14 cellular contexts compared by ENCODE assay signal in the genomic region with DNA sequence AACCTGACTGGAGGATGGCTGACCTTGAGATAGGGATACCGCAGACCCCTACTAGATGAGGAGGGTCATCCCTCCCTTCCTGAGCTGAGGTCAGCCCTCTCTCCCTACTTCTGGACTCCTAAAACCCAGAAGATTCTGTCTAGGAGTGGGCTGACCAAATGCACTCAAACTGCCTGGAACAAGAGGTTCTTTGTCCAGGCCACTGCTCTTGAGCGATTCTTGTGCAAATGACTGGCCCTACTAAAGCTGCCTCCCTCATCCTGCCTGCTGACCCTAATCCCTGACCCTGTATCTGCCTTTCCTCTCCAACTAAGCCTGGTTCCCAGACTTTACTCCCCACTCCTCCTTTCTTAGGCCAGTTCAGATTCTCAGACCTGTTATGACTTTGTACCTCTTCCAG. TPM values are rescaled to one million over a fixed set of nuclear protein-coding genes. Genes with fewer than 3 reads are reported as not detected.
DNase-seq lines count a peak whose midpoint lies in the region; ATAC-seq and TF ChIP-seq lines count a peak whose summit lies in the region.
"Had no signal": no experiment of that assay in that cellular context is flagged by ENCODE, and none has a peak within 500 bp of the region (broad histone marks: within the 10 kb centered on the region; RNA-seq: fewer than 3 reads in every experiment).

No MANE protein-coding gene starts in this region.

- ATAC-seq in heart right ventricle: peak in 4 of 8 donors; percentile 19 to 28 (median 22)
- no peak for ATAC-seq in GM18909 (IDR thresholded peaks at IDR 0.05; ENCODE audit: poor library complexity, unreplicated experiment)
- ATAC-seq: activated CD8-positive, alpha-beta T cell treated with anti-CD3 and anti-CD28 coated beads, Interleukin-2, amount 10 ng/mL, durations not matched to agents 7 days and 5 days had no signal

- 70 to 88% (median 82%) methylated on average over 1 to 2 of the region's 2 CpGs for WGBS in adrenal gland, 4 donors
- 77 to 81% methylated on average over 2 of the region's 2 CpGs for WGBS in heart right ventricle, 2 donors

- H3K36me3 ChIP-seq in adrenal gland (replicated peaks in 1 of 2) (no peaks in the 10 kb centered on the region), heart right ventricle (peaks cover 0 to 21% (median 0%) of the 10 kb centered on the region in 9 donors), muscle layer of duodenum (ENCODE audit: control insufficient read depth in 1 of 2, insufficient read depth in 2 of 2, low read length in 2 of 2) (no peaks in the 10 kb centered on the region)
- H3K36me3 ChIP-seq: thoracic aorta had no signal

- H3K27ac ChIP-seq in adrenal gland (peak overlapping the region in 3 of 5 donors; percentile 39 to 73 (median 62)), heart right ventricle (peak overlapping the region; percentile 62 to 92 (median 84)), muscle layer of duodenum (ENCODE audit: low read length) (peak overlapping the region; percentile 45), substantia nigra (ENCODE audit: low read depth, low read length, poor library complexity, severe bottlenecking) (peak overlapping the region; percentile 68)
- H3K27ac ChIP-seq: thoracic aorta had no signal

- intact Hi-C loops in adrenal gland (cut with DNase I) (no loop called here), heart right ventricle (cut with DNase I) (loop anchor here in 1 of 10 donors (2.0 kb wide), 2 partner anchors 31 to 57 kb away; no protein-coding TSS in a partner anchor)

- no peak for TF ChIP-seq CTCF in adrenal gland (IDR thresholded peaks at IDR 0.05)
- no peak for TF ChIP-seq CTCF in heart right ventricle (IDR thresholded peaks at IDR 0.05)

- H3K4me1 ChIP-seq in adrenal gland (replicated peaks in 1 of 2): peaks cover 0 to 12% of the 10 kb centered on the region in 2 donors
- peaks cover 0 to 23% (median 15%) of the 10 kb centered on the region in 9 donors for H3K4me1 ChIP-seq in heart right ventricle
- peaks cover 5 to 6% of the 10 kb centered on the region in 2 donors for H3K4me1 ChIP-seq in muscle layer of duodenum (ENCODE audit: control insufficient read depth in 1 of 2, insufficient read depth in 2 of 2, low read length in 2 of 2)

- DNase-seq in adrenal gland (no peak), heart right ventricle (no peak), substantia nigra (lab: John Stamatoyannopoulos, UW) (peak in 7 of 49 donors; percentile 15 to 52 (median 33)), germinal center (ENCODE audit: low spot score) (no peak), iPS-NIHi11 (ENCODE audit: low spot score) (no peak)
- DNase-seq in activated CD4-positive, CD25-positive, alpha-beta regulatory T cell (lab: John Stamatoyannopoulos, UW): no peak
- DNase-seq: activated CD8-positive, alpha-beta T cell treated with anti-CD3 and anti-CD28 coated beads, Interleukin-2, amount 10 ng/mL, durations not matched to agents 7 days and 5 days; cortex of kidney; GF-D8; Kasumi-1; NCI-H1436 had no signal

- no peaks in the 10 kb centered on the region for H3K9me3 ChIP-seq in adrenal gland (replicated peaks in 1 of 3)
- H3K9me3 ChIP-seq in heart right ventricle: peaks cover 0 to 4% (median 0%) of the 10 kb centered on the region in 11 donors
- H3K9me3 ChIP-seq in muscle layer of duodenum (ENCODE audit: control insufficient read depth in 1 of 2, low read length in 2 of 2): no peaks in the 10 kb centered on the region
- H3K9me3 ChIP-seq: thoracic aorta had no signal

- H3K4me3 ChIP-seq in adrenal gland (no peak overlapping the region), heart right ventricle (no peak overlapping the region), muscle layer of duodenum (ENCODE audit: low read depth in 1 of 2, low read length in 2 of 2) (no peak overlapping the region)
- H3K4me3 ChIP-seq: thoracic aorta had no signal

- H3K27me3 ChIP-seq in adrenal gland (no peaks in the 10 kb centered on the region), heart right ventricle (no peaks in the 10 kb centered on the region), muscle layer of duodenum (ENCODE audit: low read depth, low read length) (no peaks in the 10 kb centered on the region)

- TF ChIP-seq POLR2A in adrenal gland (IDR thresholded peaks at IDR 0.05): no peak

RNA-seq across cellular contexts. Expression of gene EFR3B, which starts 56.2 kb away (rescaled TPM):
- 10 to 100 TPM in 1 of 8 donors, 1 to 10 TPM in 7; 1.8 to 10.6 (median 2.4) TPM for total RNA-seq in adrenal gland
- 10 to 100 TPM in 1 of 3 donors, 1 to 10 TPM in 1, under 1 TPM in 1; 0.84 to 18.5 (median 2.1) TPM for polyA plus RNA-seq in adrenal gland
- 10 to 100 TPM in 1 of 10 donors, 1 to 10 TPM in 9; 2.6 to 15.2 (median 7.9) TPM for total RNA-seq in heart right ventricle
- 1 to 10 TPM in 1 of 2 donors, under 1 TPM in 1; 0.62 to 1.3 TPM for polyA plus RNA-seq in heart right ventricle
